28 cellular contexts compared by ENCODE assay signal in the genomic region with DNA sequence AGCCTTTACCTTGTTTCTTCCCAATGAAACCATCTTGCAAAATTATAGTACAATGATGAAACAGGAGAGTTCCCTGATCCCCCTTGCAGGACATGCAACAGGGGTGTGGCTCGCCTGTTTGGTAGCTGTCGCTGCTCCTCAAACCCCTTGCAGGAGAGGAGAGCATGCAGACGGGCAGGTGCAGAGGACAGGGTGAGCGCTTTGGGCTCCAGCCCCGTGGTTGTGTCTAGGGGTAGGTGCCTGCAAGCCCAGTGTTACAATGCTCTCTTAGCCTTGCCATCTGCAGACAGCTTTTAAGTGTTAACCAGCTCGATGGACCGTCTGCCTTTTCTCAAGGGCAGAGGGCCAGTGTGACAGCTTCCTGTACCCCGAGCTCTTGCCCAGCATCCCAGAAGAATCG.
"Had no signal": no experiment of that assay in that cellular context is flagged by ENCODE, and none has a peak within 500 bp of the region (broad histone marks: within the 10 kb centered on the region; RNA-seq: fewer than 3 reads in every experiment).

No MANE protein-coding gene starts in this region.

- H3K27me3 ChIP-seq: left lung, neural progenitor cell, neutrophil, ovary, right atrium auricular region, right lobe of liver, suprapubic skin, tibial artery, vagina had no signal

- H3K4me3 Mint-ChIP-seq: mesothelial cell of epicardium; naive B cell; natural killer cell; nephron progenitor cell; neural progenitor cell; stimulated activated naive B cell treated with anti-CD40 and anti-IgM and Interleukin-4, amounts not matched to agents 10 μg/mL and 1 μg/mL and 100 μg/mL, for 72 hours had no signal

- H3K4me1 ChIP-seq: left lung, lower lobe of right lung, neural progenitor cell, right atrium auricular region, right lobe of liver, suprapubic skin, tibial artery, vagina had no signal

- H3K27ac ChIP-seq: left lung, lower lobe of right lung, neural progenitor cell, neutrophil, ovary, right atrium auricular region, right lobe of liver, skin epidermis, suprapubic skin, thoracic aorta, tibial artery, vagina had no signal

- H3K4me1 Mint-ChIP-seq: mesothelial cell of epicardium; naive B cell; natural killer cell; nephron progenitor cell; neural progenitor cell; stimulated activated naive B cell treated with anti-CD40 and anti-IgM and Interleukin-4, amounts not matched to agents 10 μg/mL and 1 μg/mL and 100 μg/mL, for 72 hours had no signal

- H3K9me3 Mint-ChIP-seq: mesothelial cell of epicardium; neural progenitor cell; stimulated activated naive B cell treated with anti-CD40 and anti-IgM and Interleukin-4, amounts not matched to agents 10 μg/mL and 1 μg/mL and 100 μg/mL, for 72 hours had no signal

- H3K36me3 ChIP-seq: left lung, lower lobe of right lung, neural progenitor cell, neutrophil, ovary, right atrium auricular region, right lobe of liver, suprapubic skin, thoracic aorta, tibial artery, vagina had no signal

- ATAC-seq: left colon; left lung; lower lobe of right lung; natural killer cell; right lobe of liver; stimulated activated naive B cell treated with anti-CD40 and anti-IgM and Interleukin-4, amounts not matched to agents 10 μg/mL and 1 μg/mL and 100 μg/mL, for 72 hours; stimulated activated naive CD8-positive, alpha-beta T cell treated with anti-CD3 and anti-CD28 coated beads, Interleukin-15, Interleukin-2, amounts not matched to agents 100 U/mL and 50 U/mL, for 24 hours had no signal

- DNase-seq: hippocampal formation; left colon; left lung; lower lobe of right lung; mesenchymal stem cell; naive B cell; natural killer cell; nephron progenitor cell; occipital lobe; ovary; right lobe of liver; stimulated activated CD4-positive, alpha-beta T cell treated with anti-CD3 and anti-CD28 coated beads, Interleukin-12 subunit alpha, Interleukin-12 subunit beta, amount 100 ng/mL, for 4 hours; stimulated activated CD4-positive, alpha-beta T cell treated with anti-CD3 and anti-CD28 coated beads, Interleukin-15, amount 100 ng/mL, for 24 hours; stimulated activated CD4-positive, alpha-beta T cell treated with anti-CD3 and anti-CD28 coated beads, Interleukin-2, amount 100 ng/mL, for 24 hours; stimulated activated CD4-positive, alpha-beta T cell treated with anti-CD3 and anti-CD28 coated beads, Interleukin-4, amount 100 ng/mL, for 1 hour; stimulated activated naive B cell treated with anti-CD40 and anti-IgM and Interleukin-4, amounts not matched to agents 10 μg/mL and 1 μg/mL and 100 μg/mL, for 72 hours; stimulated activated naive CD8-positive, alpha-beta T cell treated with anti-CD3 and anti-CD28 coated beads, Interleukin-15, Interleukin-2, amounts not matched to agents 100 U/mL and 50 U/mL, for 24 hours; tibial artery; trophoblast cell had no signal

- H3K36me3 Mint-ChIP-seq: mesothelial cell of epicardium; naive B cell; natural killer cell; neural progenitor cell; stimulated activated naive B cell treated with anti-CD40 and anti-IgM and Interleukin-4, amounts not matched to agents 10 μg/mL and 1 μg/mL and 100 μg/mL, for 72 hours had no signal

- H3K9me3 ChIP-seq: left lung, lower lobe of right lung, neutrophil, ovary, right atrium auricular region, right lobe of liver, suprapubic skin, thoracic aorta, tibial artery, vagina had no signal

- H3K27me3 Mint-ChIP-seq: progenitor cell of endocrine pancreas had no signal

- H3K27ac Mint-ChIP-seq: mesothelial cell of epicardium; naive B cell; natural killer cell; nephron progenitor cell; neural progenitor cell; progenitor cell of endocrine pancreas; stimulated activated naive B cell treated with anti-CD40 and anti-IgM and Interleukin-4, amounts not matched to agents 10 μg/mL and 1 μg/mL and 100 μg/mL, for 72 hours had no signal

- H3K9ac ChIP-seq: neural progenitor cell had no signal

- H3K4me3 ChIP-seq: left lung, lower lobe of right lung, neural progenitor cell, ovary, right atrium auricular region, right lobe of liver, skin epidermis, suprapubic skin, thoracic aorta, tibial artery, vagina had no signal
